ENCODE assay signal across 23 cellular contexts in the genomic region with DNA sequence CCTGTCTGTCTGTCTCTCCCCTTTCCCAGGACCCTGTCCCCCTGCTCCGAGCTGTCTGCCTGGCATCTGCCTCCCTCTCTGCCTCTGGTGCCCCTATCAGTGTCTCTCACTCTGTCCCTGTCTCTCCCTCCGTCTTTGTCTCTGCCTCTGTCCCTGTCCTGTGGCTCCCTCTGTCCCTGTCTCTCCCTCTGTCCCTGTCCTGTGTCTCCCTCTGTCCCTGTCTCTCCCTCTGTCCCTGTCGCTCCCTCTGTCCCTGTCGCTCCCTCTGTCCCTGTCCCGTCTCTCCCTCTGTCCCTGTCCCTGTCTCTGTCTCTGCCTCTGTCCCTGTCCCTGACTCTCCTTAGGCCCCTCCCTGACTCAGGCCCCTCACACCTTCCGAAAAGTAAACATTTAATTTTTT.
DNase-seq lines count a peak whose midpoint lies in the region; ATAC-seq and TF ChIP-seq lines count a peak whose summit lies in the region.
"Had no signal": no experiment of that assay in that cellular context is flagged by ENCODE, and none has a peak within 500 bp of the region (broad histone marks: within the 10 kb centered on the region; RNA-seq: fewer than 3 reads in every experiment).

No MANE protein-coding gene starts in this region.

- H3K27me3 ChIP-seq in OCI-LY3 (ENCODE audit: low read depth, low read length): 0 out of 2 replicates have a peak, but pooled peaks cover 4% of the 10 kb centered on the region
- H3K27me3 ChIP-seq in iPS-15b (ENCODE audit: control insufficient read depth, insufficient read depth, low read length): peaks cover 68% of the 10 kb centered on the region
- H3K27me3 ChIP-seq in testis: no peaks in the 10 kb centered on the region

- no peaks in the 10 kb centered on the region for H3K36me3 Mint-ChIP-seq in T-helper 2 cell treated with Interferon-gamma antibody and Interleukin-4, amounts not matched to agents 5 μg/mL and 100 μg/mL, for 36 hours (ENCODE audit: low read depth)
- H3K36me3 Mint-ChIP-seq: activated CD8-positive, alpha-beta memory T cell treated with anti-CD3 and anti-CD28 coated beads, Interleukin-2, amount 10 ng/mL, durations not matched to agents 7 days and 5 days; activated naive CD8-positive, alpha-beta T cell treated with anti-CD3 and anti-CD28 coated beads for 36 hours; stimulated activated effector memory CD8-positive, alpha-beta T cell treated with anti-CD3 and anti-CD28 coated beads, Interleukin-12 subunit alpha, Interleukin-12 subunit beta, amount 100 ng/mL, for 72 hours had no signal

- H2AFZ ChIP-seq in OCI-LY3 (ENCODE audit: low read depth, low read length): peak overlapping the region; percentile 92

- H3K4me3 Mint-ChIP-seq in T-helper 2 cell treated with Interferon-gamma antibody and Interleukin-4, amounts not matched to agents 5 μg/mL and 100 μg/mL, for 36 hours: peak overlapping the region; percentile 39
- H3K4me3 Mint-ChIP-seq: activated CD8-positive, alpha-beta memory T cell treated with anti-CD3 and anti-CD28 coated beads, Interleukin-2, amount 10 ng/mL, durations not matched to agents 7 days and 5 days; activated naive CD8-positive, alpha-beta T cell treated with anti-CD3 and anti-CD28 coated beads for 36 hours; stimulated activated effector memory CD8-positive, alpha-beta T cell treated with anti-CD3 and anti-CD28 coated beads, Interleukin-12 subunit alpha, Interleukin-12 subunit beta, amount 100 ng/mL, for 72 hours had no signal

- TF ChIP-seq POLR2A in testis (IDR thresholded peaks at IDR 0.05) (no peak), lower leg skin (IDR thresholded peaks at IDR 0.05) (no peak)

- intact Hi-C loops in testis (cut with DNase I; ENCODE audit: low total_unique reads): no loop called here
- intact Hi-C loops in lower leg skin (cut with DNase I; ENCODE audit: low total_unique reads): no loop called here

- H3K4me3 ChIP-seq in OCI-LY3 (ENCODE audit: low read length): peak overlapping the region; percentile 82
- H3K4me3 ChIP-seq in iPS-15b (ENCODE audit: low read depth, low read length): peak overlapping the region; percentile 41
- H3K4me3 ChIP-seq in testis: peak overlapping the region; percentile 16 to 39
- no peak overlapping the region for H3K4me3 ChIP-seq in lower leg skin (ENCODE audit: low read depth, poor library complexity, severe bottlenecking)
- H3K4me3 ChIP-seq: HAP-1, heart left ventricle, left ventricle myocardium inferior, mucosa of descending colon had no signal

- H3K4me1 Mint-ChIP-seq in T-helper 2 cell treated with Interferon-gamma antibody and Interleukin-4, amounts not matched to agents 5 μg/mL and 100 μg/mL, for 36 hours (ENCODE audit: low read depth): peaks cover 11% of the 10 kb centered on the region

- H3K36me3 ChIP-seq in OCI-LY3 (replicated peaks; ENCODE audit: low read depth, low read length) (no peaks in the 10 kb centered on the region), iPS-15b (ENCODE audit: control insufficient read depth, insufficient read depth, low read length) (no peaks in the 10 kb centered on the region), testis (ENCODE audit: low read depth, missing control alignments) (no peaks in the 10 kb centered on the region)
- H3K36me3 ChIP-seq: HAP-1, heart left ventricle, left ventricle myocardium inferior, neutrophil had no signal

- 48 to 57% methylated on average over 6 of the region's 6 CpGs for WGBS in testis, 2 donors
- 37 to 42% methylated on average over 6 of the region's 6 CpGs for WGBS in lower leg skin, 2 donors

- H3K9me3 ChIP-seq in OCI-LY3 (ENCODE audit: insufficient read depth, low read length): no peaks in the 10 kb centered on the region
- H3K9me3 ChIP-seq in iPS-15b (ENCODE audit: control insufficient read depth, insufficient read depth, low read length): no peaks in the 10 kb centered on the region
- no peaks in the 10 kb centered on the region for H3K9me3 ChIP-seq in testis
- H3K9me3 ChIP-seq: HAP-1, heart left ventricle, left ventricle myocardium inferior, mucosa of descending colon, neutrophil had no signal

- no peaks in the 10 kb centered on the region for H3K79me2 ChIP-seq in OCI-LY3 (ENCODE audit: low read length)

- TF ChIP-seq CTCF in OCI-LY3 (IDR thresholded peaks at IDR 0.05; ENCODE audit: low read depth, low read length): no peak
- no peak for TF ChIP-seq CTCF in testis (IDR thresholded peaks at IDR 0.05)
- TF ChIP-seq CTCF in lower leg skin (IDR thresholded peaks at IDR 0.05): no peak

- ATAC-seq in GM21825 (IDR thresholded peaks at IDR 0.05; ENCODE audit: unreplicated experiment): no peak

- peaks cover 11% of the 10 kb centered on the region for H3K4me1 ChIP-seq in OCI-LY3 (ENCODE audit: low read length)
- peaks cover 18% of the 10 kb centered on the region for H3K4me1 ChIP-seq in iPS-15b (ENCODE audit: control insufficient read depth, insufficient read depth, low read length)
- H3K4me1 ChIP-seq in testis: no peaks in the 10 kb centered on the region
- H3K4me1 ChIP-seq: HAP-1 had no signal

- H3K9me3 Mint-ChIP-seq in T-helper 2 cell treated with Interferon-gamma antibody and Interleukin-4, amounts not matched to agents 5 μg/mL and 100 μg/mL, for 36 hours: no peaks in the 10 kb centered on the region
- H3K9me3 Mint-ChIP-seq: activated CD4-positive, alpha-beta T cell treated with anti-CD3 and anti-CD28 coated beads, Interleukin-2, amount 10 ng/mL, durations not matched to agents 24 days and 14 days; activated naive CD8-positive, alpha-beta T cell treated with anti-CD3 and anti-CD28 coated beads for 36 hours; stimulated activated effector memory CD8-positive, alpha-beta T cell treated with anti-CD3 and anti-CD28 coated beads, Interleukin-12 subunit alpha, Interleukin-12 subunit beta, amount 100 ng/mL, for 72 hours had no signal

- H3K4me2 ChIP-seq in OCI-LY3 (ENCODE audit: low read length): peak overlapping the region; percentile 87

- H4K20me1 ChIP-seq in OCI-LY3 (ENCODE audit: insufficient read depth, low read length): no peaks in the 10 kb centered on the region

- H3K9ac ChIP-seq in OCI-LY3 (ENCODE audit: low read length) (peak overlapping the region; percentile 62), iPS-15b (ENCODE audit: low read depth, low read length) (no peak overlapping the region)

- H3K27me3 Mint-ChIP-seq in T-helper 2 cell treated with Interferon-gamma antibody and Interleukin-4, amounts not matched to agents 5 μg/mL and 100 μg/mL, for 36 hours (ENCODE audit: low read depth): peaks cover 49% of the 10 kb centered on the region

- no peak overlapping the region for H3K27ac Mint-ChIP-seq in T-helper 2 cell treated with Interferon-gamma antibody and Interleukin-4, amounts not matched to agents 5 μg/mL and 100 μg/mL, for 36 hours
- H3K27ac Mint-ChIP-seq: activated CD4-positive, alpha-beta T cell treated with anti-CD3 and anti-CD28 coated beads, Interleukin-2, amount 10 ng/mL, durations not matched to agents 24 days and 14 days; activated CD8-positive, alpha-beta memory T cell treated with anti-CD3 and anti-CD28 coated beads, Interleukin-2, amount 10 ng/mL, durations not matched to agents 7 days and 5 days; activated naive CD8-positive, alpha-beta T cell treated with anti-CD3 and anti-CD28 coated beads for 36 hours; stimulated activated effector memory CD8-positive, alpha-beta T cell treated with anti-CD3 and anti-CD28 coated beads, Interleukin-12 subunit alpha, Interleukin-12 subunit beta, amount 100 ng/mL, for 72 hours had no signal

- H3K27ac ChIP-seq in OCI-LY3 (ENCODE audit: low read length) (no peak overlapping the region), testis (no peak overlapping the region)
- H3K27ac ChIP-seq: dorsolateral prefrontal cortex, epithelial cell of prostate, heart left ventricle, left ventricle myocardium inferior, neutrophil had no signal

- no peak for DNase-seq in T-helper 2 cell treated with Interferon-gamma antibody and Interleukin-4, amounts not matched to agents 5 μg/mL and 100 μg/mL, for 36 hours (ENCODE audit: low spot score)
- DNase-seq in T-helper 2 cell (no peak), testis (no peak), lower leg skin (ENCODE audit: low spot score in 2 of 2) (no peak), NOMO-1 treated with dmso at 0.1 percent for 144 hours (lab: John Stamatoyannopoulos, UW; ENCODE audit: unreplicated experiment) (no peak)
- DNase-seq: EL, heart left ventricle, left ventricle myocardium inferior, NCI-H187 treated with DMSO at 0.1 percent for 48 hours, NCI-H345, SHP77 treated with DMSO at 0.1 percent for 48 hours had no signal
